ENCODE assay signal across 8 cellular contexts in the genomic region with DNA sequence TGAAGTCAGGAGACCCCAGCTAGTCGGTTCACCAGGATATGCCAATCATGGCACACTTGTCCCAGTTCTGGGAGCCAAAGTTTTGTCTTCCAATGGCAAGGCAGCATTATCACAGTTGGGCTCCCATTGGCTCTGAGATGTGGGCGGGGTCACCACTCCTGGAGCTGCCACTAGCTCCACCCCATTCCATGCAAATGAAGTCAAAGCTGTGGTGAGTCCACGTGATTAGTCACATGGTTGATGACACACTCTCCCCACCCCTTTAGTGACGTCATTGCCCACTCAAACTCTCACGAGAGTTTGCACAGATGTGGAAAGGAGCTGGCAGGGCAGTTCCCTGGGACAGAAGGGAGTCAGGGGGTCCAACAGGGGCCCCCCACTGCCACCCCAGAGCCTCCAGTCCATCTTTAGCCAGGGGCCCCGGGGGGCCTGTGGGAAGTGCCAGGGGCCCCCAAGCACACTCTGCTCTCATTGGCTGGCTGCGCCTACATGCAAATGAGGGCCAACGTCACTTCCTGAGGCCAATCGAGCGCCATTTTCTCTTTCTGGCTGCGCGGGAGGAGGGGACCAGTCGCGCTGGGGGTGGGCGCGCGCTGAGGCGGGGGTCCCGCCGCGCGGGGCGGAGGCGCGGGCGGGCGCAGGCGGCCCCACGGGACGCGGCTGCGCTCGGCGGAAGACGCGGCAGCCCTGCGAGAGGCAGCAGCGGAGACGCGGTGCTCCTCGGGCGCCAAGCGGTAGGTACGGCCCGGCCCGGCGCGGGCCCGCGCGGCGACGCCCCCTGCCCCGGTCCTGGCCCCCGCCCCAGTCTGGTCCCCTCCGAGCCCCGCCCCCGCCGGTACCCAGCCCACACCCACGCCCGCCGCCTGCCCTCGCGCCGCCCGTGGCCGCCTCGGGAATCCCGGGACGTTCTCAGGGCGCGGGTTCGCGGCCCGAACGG.
A peak's percentile ranks its signal among the peaks of the same experiment; 100 is the strongest.
DNase-seq lines count a peak whose midpoint lies in the region; ATAC-seq and TF ChIP-seq lines count a peak whose summit lies in the region.

A gene with protein sequence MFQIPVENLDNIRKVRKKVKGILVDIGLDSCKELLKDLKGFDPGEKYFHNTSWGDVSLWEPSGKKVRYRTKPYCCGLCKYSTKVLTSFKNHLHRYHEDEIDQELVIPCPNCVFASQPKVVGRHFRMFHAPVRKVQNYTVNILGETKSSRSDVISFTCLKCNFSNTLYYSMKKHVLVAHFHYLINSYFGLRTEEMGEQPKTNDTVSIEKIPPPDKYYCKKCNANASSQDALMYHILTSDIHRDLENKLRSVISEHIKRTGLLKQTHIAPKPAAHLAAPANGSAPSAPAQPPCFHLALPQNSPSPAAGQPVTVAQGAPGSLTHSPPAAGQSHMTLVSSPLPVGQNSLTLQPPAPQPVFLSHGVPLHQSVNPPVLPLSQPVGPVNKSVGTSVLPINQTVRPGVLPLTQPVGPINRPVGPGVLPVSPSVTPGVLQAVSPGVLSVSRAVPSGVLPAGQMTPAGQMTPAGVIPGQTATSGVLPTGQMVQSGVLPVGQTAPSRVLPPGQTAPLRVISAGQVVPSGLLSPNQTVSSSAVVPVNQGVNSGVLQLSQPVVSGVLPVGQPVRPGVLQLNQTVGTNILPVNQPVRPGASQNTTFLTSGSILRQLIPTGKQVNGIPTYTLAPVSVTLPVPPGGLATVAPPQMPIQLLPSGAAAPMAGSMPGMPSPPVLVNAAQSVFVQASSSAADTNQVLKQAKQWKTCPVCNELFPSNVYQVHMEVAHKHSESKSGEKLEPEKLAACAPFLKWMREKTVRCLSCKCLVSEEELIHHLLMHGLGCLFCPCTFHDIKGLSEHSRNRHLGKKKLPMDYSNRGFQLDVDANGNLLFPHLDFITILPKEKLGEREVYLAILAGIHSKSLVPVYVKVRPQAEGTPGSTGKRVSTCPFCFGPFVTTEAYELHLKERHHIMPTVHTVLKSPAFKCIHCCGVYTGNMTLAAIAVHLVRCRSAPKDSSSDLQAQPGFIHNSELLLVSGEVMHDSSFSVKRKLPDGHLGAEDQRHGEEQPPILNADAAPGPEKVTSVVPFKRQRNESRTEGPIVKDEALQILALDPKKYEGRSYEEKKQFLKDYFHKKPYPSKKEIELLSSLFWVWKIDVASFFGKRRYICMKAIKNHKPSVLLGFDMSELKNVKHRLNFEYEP (plus strand): TSS at position 524 of the 937 bp plus-strand sequence. CDS start 8,281 bp downstream, outside the sequence.

- H3K4me1 ChIP-seq in HUES6 (ENCODE audit: control insufficient read depth, insufficient read depth, low read length) = peaks cover 54% of the 10 kb centered on the region
- H3K4me1 ChIP-seq in mucosa of rectum (ENCODE audit: control insufficient read depth in 2 of 2, insufficient read depth in 2 of 2, low read length in 2 of 2) = peaks cover 7 to 8% of the 10 kb centered on the region in 2 donors

- H3K4me3 ChIP-seq in HUES6 (ENCODE audit: low read depth, low read length) = peak within 1 kb of the TSS; percentile 88
- H3K4me3 ChIP-seq in mucosa of rectum (ENCODE audit: low read length in 2 of 2) = peak within 1 kb of the TSS; percentile 78 to 85

- H3K36me3 ChIP-seq in HUES6 (ENCODE audit: control insufficient read depth, insufficient read depth, low read length) = peaks cover 8% of the 10 kb centered on the region; the same call in 1 of the 2 replicates
- H3K36me3 ChIP-seq in mucosa of rectum (ENCODE audit: control insufficient read depth in 2 of 2, insufficient read depth in 2 of 2, low read length in 2 of 2) = peaks cover 0 to 2% of the 10 kb centered on the region in 2 donors

- ATAC-seq in GM21423 (IDR thresholded peaks at IDR 0.05; ENCODE audit: unreplicated experiment) = peak; percentile 68

- H3K9ac ChIP-seq in HUES6 (ENCODE audit: low read length) (peak within 1 kb of the TSS; percentile 87), mucosa of rectum (ENCODE audit: low read depth in 1 of 2, low read length in 2 of 2) (peak within 1 kb of the TSS; percentile 61 to 81)

- H3K9me3 ChIP-seq in HUES6 (ENCODE audit: control insufficient read depth, insufficient read depth, low read depth, low read length) (no peaks in the 10 kb centered on the region), mucosa of rectum (ENCODE audit: control insufficient read depth in 2 of 2, low read length in 2 of 2) (no peaks in the 10 kb centered on the region)

- H3K27ac ChIP-seq in HUES6 (ENCODE audit: low read depth, low read length) = peak within 1 kb of the TSS; percentile 97
- H3K27ac ChIP-seq in mucosa of rectum (ENCODE audit: low read depth in 2 of 2, low read length in 2 of 2) = peak within 1 kb of the TSS; percentile 79

- peak; percentile 72 for TF ChIP-seq POLR2A in erythroblast (IDR thresholded peaks at IDR 0.05; ENCODE audit: low read length)

- H3K27me3 ChIP-seq in HUES6 (ENCODE audit: control insufficient read depth, insufficient read depth, low read length) (no peaks in the 10 kb centered on the region), mucosa of rectum (ENCODE audit: control insufficient read depth in 2 of 2, insufficient read depth in 2 of 2, low read length in 2 of 2) (no peaks in the 10 kb centered on the region)

- peak; percentile 91 for DNase-seq in D341Med (ENCODE audit: low spot score)
- DNase-seq in OCI-M1 (lab: John Stamatoyannopoulos, UW) = peak; percentile 98
- peak; percentile 82 for DNase-seq in activated T-cell treated with anti-CD3 and anti-CD28 coated beads for 24 hours (ENCODE audit: low read depth)
- DNase-seq in erythroblast (lab: John Stamatoyannopoulos, UW) = peak; percentile 97
- DNase-seq in stimulated activated CD8-positive, alpha-beta memory T cell treated with anti-CD3 and anti-CD28 coated beads, Interleukin-4, amount 100 ng/mL, for 48 hours = peak; percentile 90

Comparison
In these comparisons a context has a peak if more than half of its experiments do, and no peak if none do; other contexts are left out.
1. Peak in every context shown above with its lines: DNase-seq, ATAC-seq, H3K4me3 ChIP-seq and H3K27ac ChIP-seq.